Comparison of ENCODE assay signal across 8 cellular contexts in the genomic region with DNA sequence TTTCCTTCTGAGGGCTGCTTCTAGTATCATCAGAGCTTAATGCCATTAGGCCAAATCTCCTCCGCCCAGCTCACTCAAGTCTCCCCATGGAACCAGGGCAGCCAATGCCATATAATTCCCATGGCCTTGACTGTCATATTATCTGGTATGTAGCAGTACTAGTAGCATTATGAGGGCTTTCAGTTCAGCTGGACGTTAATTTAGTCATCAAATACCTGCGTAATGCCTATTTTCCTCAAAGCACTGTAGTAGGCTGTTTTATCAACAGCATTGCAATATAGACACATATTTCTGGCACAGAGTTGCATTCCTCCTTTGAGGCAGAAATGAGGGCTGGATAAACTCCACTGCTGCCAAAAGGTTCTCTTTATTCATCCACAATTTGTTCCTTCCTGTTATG. TPM values are rescaled to one million over a fixed set of nuclear protein-coding genes. Genes with fewer than 3 reads are reported as not detected.
DNase-seq lines count a peak whose midpoint lies in the region; ATAC-seq, FAIRE-seq and TF ChIP-seq lines count a peak whose summit lies in the region.

No MANE protein-coding gene starts in this region.

- ATAC-seq in Right ventricle myocardium inferior (no peak), GM21528 (IDR thresholded peaks at IDR 0.05; ENCODE audit: low FRiP score, unreplicated experiment) (no peak)

- no peak for FAIRE-seq in GM19239 (lab: Jason Lieb, UNC)
- FAIRE-seq in frontal cortex (lab: Jason Lieb, UNC) = no peak

- no peak overlapping the region for H2BK15ac ChIP-seq in mesenchymal stem cell (ENCODE audit: low read depth, poor library complexity, severe bottlenecking)

- peaks cover 1% of the 10 kb centered on the region for H3K79me1 ChIP-seq in mesenchymal stem cell (replicated peaks; ENCODE audit: low read length, poor library complexity, severe bottlenecking)

- no peak overlapping the region for H4K8ac ChIP-seq in mesenchymal stem cell (ENCODE audit: low read length)

- no peak overlapping the region for H3K4ac ChIP-seq in mesenchymal stem cell (ENCODE audit: low read depth in 1 of 2, low read length in 2 of 2)

- peak overlapping the region; percentile 94 for H3K9ac ChIP-seq in mesenchymal stem cell (ENCODE audit: low read length)

- peak overlapping the region; percentile 83 to 98 (median 98) for H3K27ac Mint-ChIP-seq in brain

- H3K4me3 ChIP-seq in cardiac muscle cell = peak overlapping the region; percentile 99
- peak overlapping the region in 1 of 2 experiments; percentile 98 for H3K4me3 ChIP-seq in mesenchymal stem cell (ENCODE audit: insufficient read depth in 1 of 2, low read depth in 1 of 2, low read length in 2 of 2)
- peak overlapping the region; percentile 84 to 95 for H3K4me3 ChIP-seq in vagina

- no peaks in the 10 kb centered on the region for H3K27me3 ChIP-seq in cardiac muscle cell
- no peaks in the 10 kb centered on the region for H3K27me3 ChIP-seq in mesenchymal stem cell (ENCODE audit: control insufficient read depth in 1 of 2, insufficient read depth in 1 of 2, low read length in 2 of 2)
- H3K27me3 ChIP-seq in vagina = no peaks in the 10 kb centered on the region

- no peak overlapping the region for H2BK12ac ChIP-seq in mesenchymal stem cell (ENCODE audit: low read length in 2 of 2)

- peak overlapping the region; percentile 97 to 99 (median 98) for H3K4me3 Mint-ChIP-seq in brain

- peaks cover 0 to 5% (median 3%) of the 10 kb centered on the region in 5 experiments for H3K9me3 Mint-ChIP-seq in brain

- no peak overlapping the region for H3K23ac ChIP-seq in mesenchymal stem cell (ENCODE audit: low read length in 2 of 2)

- H3K9me3 ChIP-seq in cardiac muscle cell (ENCODE audit: low read depth) = no peaks in the 10 kb centered on the region
- no peaks in the 10 kb centered on the region for H3K9me3 ChIP-seq in mesenchymal stem cell (ENCODE audit: control insufficient read depth, low read length)
- no peaks in the 10 kb centered on the region for H3K9me3 ChIP-seq in vagina

- TF ChIP-seq CTCF in cardiac muscle cell (IDR thresholded peaks at IDR 0.05; ENCODE audit: low read depth, low read length) (no peak), brain (conservative IDR thresholded peaks at IDR 0.05) (no peak), vagina (IDR thresholded peaks at IDR 0.05) (no peak)

- H3K27ac ChIP-seq in cardiac muscle cell (peak overlapping the region; percentile 98), mesenchymal stem cell (ENCODE audit: low read length, poor library complexity, severe bottlenecking) (no peak overlapping the region), vagina (peak overlapping the region; percentile 99)

- H3K4me1 Mint-ChIP-seq in brain = peaks cover 53% of the 10 kb centered on the region

- intact Hi-C loops in Right ventricle myocardium inferior (cut with DNase I) = loop anchor here (2.0 to 5.0 kb wide), 3 partner anchors 102 to 238 kb away; a partner anchor contains a TSS
- intact Hi-C loops in vagina (cut with DNase I) = loop anchor here (10.0 kb wide), 1 partner anchor 100 kb away; a partner anchor contains a TSS

- peaks cover 27% of the 10 kb centered on the region for H3K36me3 Mint-ChIP-seq in brain

- H2BK120ac ChIP-seq in mesenchymal stem cell (ENCODE audit: low read depth, low read length) = no peak overlapping the region

- TF ChIP-seq POLR2A in vagina (IDR thresholded peaks at IDR 0.05) = no peak

- H2AK5ac ChIP-seq in mesenchymal stem cell (ENCODE audit: low read length, severe bottlenecking) = no peak overlapping the region

- no peak overlapping the region for H2BK5ac ChIP-seq in mesenchymal stem cell (ENCODE audit: low read depth, low read length, poor library complexity, severe bottlenecking)

- no peak overlapping the region for H4K91ac ChIP-seq in mesenchymal stem cell (ENCODE audit: low read length)

- H3K4me1 ChIP-seq in cardiac muscle cell (ENCODE audit: low read depth) (peaks cover 18% of the 10 kb centered on the region), mesenchymal stem cell (ENCODE audit: control insufficient read depth, insufficient read depth, low read depth, low read length) (peaks cover 3% of the 10 kb centered on the region), vagina (peaks cover 39% of the 10 kb centered on the region)

- H3K36me3 ChIP-seq in cardiac muscle cell (no peaks in the 10 kb centered on the region), mesenchymal stem cell (ENCODE audit: control insufficient read depth in 1 of 2, insufficient read depth in 2 of 2, low read depth in 1 of 2, low read length in 2 of 2) (peaks cover 4 to 14% of the 10 kb centered on the region in 2 experiments), vagina (no peaks in the 10 kb centered on the region)

- peaks cover 5% of the 10 kb centered on the region for H3K27me3 Mint-ChIP-seq in brain

- no peak overlapping the region for H3K14ac ChIP-seq in mesenchymal stem cell (ENCODE audit: low read length in 2 of 2)

- H2AFZ ChIP-seq in mesenchymal stem cell (ENCODE audit: low read depth, low read length) = no peak overlapping the region

- peak overlapping the region; percentile 52 for H3K4me2 ChIP-seq in mesenchymal stem cell (ENCODE audit: low read length, poor library complexity, severe bottlenecking)

- peak in 1 of 2 donors; percentile 97 for DNase-seq in cardiac muscle cell (ENCODE audit: low read depth in 1 of 2, low spot score in 1 of 2)
- no peak for DNase-seq in Right ventricle myocardium inferior (ENCODE audit: missing footprints)
- peak; percentile 16 for DNase-seq in mesenchymal stem cell
- DNase-seq in vagina (ENCODE audit: extremely low spot score in 2 of 2) = no peak
- DNase-seq in GM19239 (ENCODE audit: insufficient read length, low spot score) = no peak
- DNase-seq in frontal cortex (ENCODE audit: low spot score in 2 of 2) = no peak

- H3K18ac ChIP-seq in mesenchymal stem cell (ENCODE audit: low read depth in 1 of 2, low read length in 2 of 2) = no peak overlapping the region

- WGBS in mesenchymal stem cell = 83% methylated on average over 2 of the region's 3 CpGs

RNA-seq across cellular contexts. Expression of a gene that starts 1.7 kb away (rescaled TPM):
- total RNA-seq in cardiac muscle cell = 23.7 and 25.5 TPM in 2 replicates
- polyA plus RNA-seq in cardiac muscle cell = 22.0 and 28.0 TPM in 2 replicates
- 26.4 TPM for total RNA-seq in Right ventricle myocardium inferior
- polyA plus RNA-seq in brain (ENCODE audit: insufficient read depth, low read depth, low replicate concordance) = 28.2 TPM
- polyA plus RNA-seq in mesenchymal stem cell (2013, experiment 1 of 2) = 29.7 TPM
- polyA plus RNA-seq in mesenchymal stem cell (2013, experiment 2 of 2) = 30.6 TPM
- 30.0 TPM for total RNA-seq in vagina
- total RNA-seq in frontal cortex = 68.1 TPM

RNA-seq across cellular contexts. Expression of a gene that starts 1.8 kb away (rescaled TPM):
- total RNA-seq in cardiac muscle cell = not detected in 2 replicates
- 0.31 and 0.45 TPM in 2 replicates for polyA plus RNA-seq in cardiac muscle cell
- not detected for total RNA-seq in Right ventricle myocardium inferior
- 0.15 TPM for polyA plus RNA-seq in brain (ENCODE audit: insufficient read depth, low read depth, low replicate concordance)
- polyA plus RNA-seq in mesenchymal stem cell (2013, experiment 1 of 2) = not detected
- polyA plus RNA-seq in mesenchymal stem cell (2013, experiment 2 of 2) = 0.03 TPM
- total RNA-seq in vagina = not detected
- not detected for total RNA-seq in frontal cortex

RNA-seq across cellular contexts. Expression of a gene that starts 57.0 kb away (rescaled TPM):
- total RNA-seq in cardiac muscle cell (0.14 TPM in 1 of 2 replicates, not detected in the other), Right ventricle myocardium inferior (0.38 TPM), vagina (2.2 TPM), frontal cortex (not detected)
- polyA plus RNA-seq in cardiac muscle cell (0.28 TPM in 1 of 2 replicates, not detected in the other), brain (ENCODE audit: insufficient read depth, low read depth, low replicate concordance) (1.2 TPM)
- polyA plus RNA-seq in mesenchymal stem cell (2013, experiment 1 of 2) = 1.3 TPM
- polyA plus RNA-seq in mesenchymal stem cell (2013, experiment 2 of 2) = 1.1 TPM
